In genomic region chr6:158914923-158915322, GRCh38 we compare ENCODE assay signal across 1 cellular context.
TF ChIP-seq lines count a peak whose summit lies in the region.

No MANE protein-coding gene starts in this region.

TF ChIP-seq in WTC11, 78 proteins besides CTCF, POLR2A, EP300 and RAD21 (continued from another document):
- TF ChIP-seq ATF3 (CRISPR knock-in tag; conservative IDR thresholded peaks at IDR 0.05) (no peak), AFF4 (CRISPR knock-in tag; IDR thresholded peaks at IDR 0.05; ENCODE audit: borderline replicate concordance) (no peak), STAT6 (CRISPR knock-in tag; conservative IDR thresholded peaks at IDR 0.05; ENCODE audit: low read depth) (no peak), E2F4 (CRISPR knock-in tag; IDR thresholded peaks at IDR 0.05; ENCODE audit: borderline replicate concordance, low read depth) (no peak), ERG (CRISPR knock-in tag; IDR thresholded peaks at IDR 0.05) (no peak), ESRRA (CRISPR knock-in tag; IDR thresholded peaks at IDR 0.05; ENCODE audit: borderline replicate concordance) (no peak)
TF ChIP-seq in WTC11: peak in this region for 0.
